ENCODE assay signal across 20 cellular contexts in genomic region chr15:51849866-51850265, GRCh38.
"Had no signal": no experiment of that assay in that cellular context is flagged by ENCODE, and none has a peak within 500 bp of the region (broad histone marks: within the 10 kb centered on the region; RNA-seq: fewer than 3 reads in every experiment).

No MANE protein-coding gene starts in this region.

- H2AFZ ChIP-seq: hepatocyte, parathyroid adenoma had no signal

- H3K36me3 ChIP-seq: ascending aorta, sigmoid colon, spleen, stomach had no signal

- H3K27ac Mint-ChIP-seq: activated naive CD8-positive, alpha-beta T cell treated with anti-CD3 and anti-CD28 coated beads, Interleukin-2, amount 50 U/mL, for 24 hours had no signal

- H3K27ac ChIP-seq: ascending aorta, hepatocyte, parathyroid adenoma, sigmoid colon, spleen, testis had no signal

- DNase-seq: activated CD4-positive, alpha-beta T cell treated with anti-CD3 and anti-CD28 coated beads, Interleukin-2, amount 50 U/mL, for 48 hours; activated CD4-positive, CD25-positive, alpha-beta regulatory T cell treated with anti-CD3 and anti-CD28 coated beads, Interleukin-2, amount 50 U/mL, for 72 hours; activated gamma-delta T cell treated with Interleukin-2 at 50 U/mL for 16 hours; activated naive CD8-positive, alpha-beta T cell treated with anti-CD3 and anti-CD28 coated beads, Interleukin-2, amount 50 U/mL, for 24 hours; activated T-cell treated with anti-CD3 and anti-CD28 coated beads, Interleukin-2, amount 50 U/mL, for 4 hours; dermis blood vessel endothelial cell; effector memory CD8-positive, alpha-beta T cell; islet precursor cell; mammary epithelial cell; naive thymus-derived CD8-positive, alpha-beta T cell; sigmoid colon; spleen; stimulated activated CD4-positive, alpha-beta T cell treated with anti-CD3 and anti-CD28 coated beads, Interleukin-1b, Interleukin-23, amount 100 ng/mL, for 48 hours; stomach; T-helper 1 cell; testis had no signal

- ATAC-seq: activated naive CD8-positive, alpha-beta T cell treated with anti-CD3 and anti-CD28 coated beads, Interleukin-2, amount 50 U/mL, for 24 hours; activated T-cell treated with anti-CD3 and anti-CD28 coated beads, Interleukin-2, amount 50 U/mL, for 4 hours; effector memory CD8-positive, alpha-beta T cell; left lobe of liver; naive thymus-derived CD8-positive, alpha-beta T cell had no signal

- H3K27me3 Mint-ChIP-seq: activated naive CD8-positive, alpha-beta T cell treated with anti-CD3 and anti-CD28 coated beads, Interleukin-2, amount 50 U/mL, for 24 hours; effector memory CD8-positive, alpha-beta T cell; naive thymus-derived CD8-positive, alpha-beta T cell had no signal

- H3K9me3 ChIP-seq: ascending aorta, sigmoid colon, spleen, stomach, testis had no signal

- H3K4me3 Mint-ChIP-seq: activated naive CD8-positive, alpha-beta T cell treated with anti-CD3 and anti-CD28 coated beads, Interleukin-2, amount 50 U/mL, for 24 hours; activated T-cell treated with anti-CD3 and anti-CD28 coated beads, Interleukin-2, amount 50 U/mL, for 4 hours; effector memory CD8-positive, alpha-beta T cell had no signal

- H3K9ac ChIP-seq: parathyroid adenoma had no signal

- H3K4me2 ChIP-seq: hepatocyte had no signal

- H3K27me3 ChIP-seq: ascending aorta, hepatocyte, sigmoid colon, spleen, stomach, testis had no signal

- H3K4me3 ChIP-seq: ascending aorta, hepatocyte, sigmoid colon, spleen, stomach, testis had no signal

- H3K9me3 Mint-ChIP-seq: activated naive CD8-positive, alpha-beta T cell treated with anti-CD3 and anti-CD28 coated beads, Interleukin-2, amount 50 U/mL, for 24 hours; activated T-cell treated with anti-CD3 and anti-CD28 coated beads, Interleukin-2, amount 50 U/mL, for 4 hours; effector memory CD8-positive, alpha-beta T cell; naive thymus-derived CD8-positive, alpha-beta T cell had no signal
